Comparison of ENCODE assay signal across 8 cellular contexts in the genomic region with DNA sequence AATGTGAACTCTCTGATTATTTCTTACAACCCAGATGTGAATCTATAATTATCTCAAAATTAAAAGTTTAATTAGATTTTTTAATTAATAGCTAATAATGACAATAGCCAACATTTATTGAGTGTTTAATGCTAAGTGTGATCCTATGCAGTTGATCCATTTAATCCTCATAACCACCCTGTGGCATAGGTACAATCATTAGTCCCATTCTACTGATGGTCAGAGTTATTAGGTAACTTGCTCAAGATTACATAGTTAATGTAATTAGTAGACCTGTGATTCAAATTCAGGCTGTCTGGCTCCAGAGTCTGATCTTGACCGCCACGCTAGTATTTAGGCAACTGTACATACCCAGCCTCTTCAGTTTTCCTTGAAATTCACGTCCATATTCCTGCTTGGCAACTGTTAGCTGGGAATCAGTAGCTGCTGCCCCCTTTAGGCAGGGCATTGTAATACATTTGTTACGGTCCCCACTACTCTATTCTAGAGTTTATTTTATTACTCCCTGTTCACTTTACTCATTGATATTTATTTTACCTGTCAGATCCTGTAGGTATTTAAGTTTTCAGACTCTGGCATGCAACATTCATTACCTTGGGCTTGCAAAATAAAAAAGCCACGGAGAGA. TPM values are rescaled to one million over a fixed set of nuclear protein-coding genes. Genes with fewer than 3 reads are reported as not detected.
DNase-seq lines count a peak whose midpoint lies in the region; ATAC-seq, FAIRE-seq and TF ChIP-seq lines count a peak whose summit lies in the region.

No MANE protein-coding gene starts in this region.

- no peaks in the 10 kb centered on the region for H3K36me3 Mint-ChIP-seq in CD4-positive, alpha-beta T cell (ENCODE audit: low read depth)
- peaks cover 23% of the 10 kb centered on the region for H3K36me3 Mint-ChIP-seq in GM23338 (ENCODE audit: low read depth)

- no peak overlapping the region for H2AFZ ChIP-seq in GM23338

- H3K27me3 Mint-ChIP-seq in CD4-positive, alpha-beta T cell = no peaks in the 10 kb centered on the region
- H3K27me3 Mint-ChIP-seq in GM23338 (ENCODE audit: insufficient read depth, low read depth, poor library complexity) = no peaks in the 10 kb centered on the region

- H3K36me3 ChIP-seq in GM23338 (ENCODE audit: insufficient read depth) (no peaks in the 10 kb centered on the region), kidney (ENCODE audit: control insufficient read depth in 1 of 2, insufficient read depth in 2 of 2, low read length in 2 of 2) (no peaks in the 10 kb centered on the region)

- no peak overlapping the region for H3K27ac ChIP-seq in CD4-positive, alpha-beta T cell (ENCODE audit: low read depth, low read length)
- H3K27ac ChIP-seq in GM23338 (ENCODE audit: low read depth) = no peak overlapping the region
- H3K27ac ChIP-seq in kidney (ENCODE audit: low read depth in 2 of 2, low read length in 2 of 2) = no peak overlapping the region

- H3K27ac Mint-ChIP-seq in CD4-positive, alpha-beta T cell = no peak overlapping the region
- no peak overlapping the region for H3K27ac Mint-ChIP-seq in GM23338

- TF ChIP-seq CTCF in CD4-positive, alpha-beta T cell (IDR thresholded peaks at IDR 0.05) = peak; percentile 57
- TF ChIP-seq CTCF in GM23338 (conservative IDR thresholded peaks at IDR 0.05; ENCODE audit: low read depth in 2 of 2) = peak; percentile 80
- peak; percentile 38 for TF ChIP-seq CTCF in kidney (IDR thresholded peaks at IDR 0.05; ENCODE audit: borderline replicate concordance, extremely low read depth, insufficient read depth)

- H3K9me3 ChIP-seq in CD4-positive, alpha-beta T cell (ENCODE audit: control insufficient read depth, low read length) = no peaks in the 10 kb centered on the region
- no peaks in the 10 kb centered on the region for H3K9me3 ChIP-seq in kidney (ENCODE audit: control insufficient read depth in 1 of 2, low read length in 2 of 2)

- CTCF ChIA-PET in CD4-positive, alpha-beta T cell (lab: Charles Lee) = interaction anchor here (1.2 kb wide), 1 partner anchor 9 kb away, joined by 4 read pairs; no protein-coding TSS in a partner anchor

- no peaks in the 10 kb centered on the region for H3K79me2 ChIP-seq in GM23338 (replicated peaks; ENCODE audit: insufficient read depth)

- H3K4me3 Mint-ChIP-seq in CD4-positive, alpha-beta T cell = no peak overlapping the region
- no peak overlapping the region for H3K4me3 Mint-ChIP-seq in GM23338

- no peak for ATAC-seq in CD4-positive, alpha-beta T cell (ENCODE audit: poor library complexity)
- ATAC-seq in GM23338 = peak; percentile 62
- no peak for ATAC-seq in HG02840 (IDR thresholded peaks at IDR 0.05; ENCODE audit: low FRiP score, unreplicated experiment)
- no peak for ATAC-seq in HG02884 (IDR thresholded peaks at IDR 0.05; ENCODE audit: unreplicated experiment)

- H3K9ac ChIP-seq in kidney (ENCODE audit: low read length in 2 of 2) = no peak overlapping the region

- intact Hi-C loops in CD4-positive, alpha-beta T cell (cut with DNase I, micrococcal nuclease) = no loop called here
- intact Hi-C loops in kidney (cut with DNase I) = no loop called here

- H3K9me2 ChIP-seq in GM23338 (ENCODE audit: insufficient read depth) = no peaks in the 10 kb centered on the region

- H3K4me3 ChIP-seq in GM23338 = no peak overlapping the region
- no peak overlapping the region for H3K4me3 ChIP-seq in kidney (ENCODE audit: low read length in 2 of 2)

- H3K4me1 ChIP-seq in GM23338 (ENCODE audit: insufficient read depth) (no peaks in the 10 kb centered on the region; the same call in 1 of the 2 replicates), kidney (ENCODE audit: control insufficient read depth in 1 of 2, insufficient read depth in 1 of 2, low read depth in 1 of 2, low read length in 2 of 2) (no peaks in the 10 kb centered on the region)

- FAIRE-seq in kidney (lab: Jason Lieb, UNC) (no peak), GM19239 (lab: Jason Lieb, UNC) (no peak)

- no peaks in the 10 kb centered on the region for H4K20me1 ChIP-seq in GM23338 (replicated peaks; ENCODE audit: insufficient read depth)

- no peaks in the 10 kb centered on the region for H3K9me3 Mint-ChIP-seq in CD4-positive, alpha-beta T cell
- H3K9me3 Mint-ChIP-seq in GM23338 = peaks cover 34% of the 10 kb centered on the region

- H3K4me1 Mint-ChIP-seq in CD4-positive, alpha-beta T cell (ENCODE audit: low read depth) = no peaks in the 10 kb centered on the region
- no peaks in the 10 kb centered on the region for H3K4me1 Mint-ChIP-seq in GM23338

- DNase-seq in CD4-positive, alpha-beta T cell = no peak
- DNase-seq in GM23338 (ENCODE audit: low spot score) (peak; percentile 57), SKM-1 (lab: John Stamatoyannopoulos, UW; ENCODE audit: unreplicated experiment) (peak; percentile 25), kidney (no peak), GM19239 (ENCODE audit: insufficient read length, low spot score) (no peak)
- no peak for DNase-seq in stimulated activated naive CD4-positive, alpha-beta T cell treated with Interleukin-2 at 50 U/mL for 16 hours (lab: John Stamatoyannopoulos, UW)

- no peak overlapping the region for H3K4me2 ChIP-seq in GM23338

- POLR2A ChIA-PET in CD4-positive, alpha-beta T cell (lab: Charles Lee) = no interaction called here

- H3F3A ChIP-seq in GM23338 (replicated peaks; ENCODE audit: low read depth) = no peaks in the 10 kb centered on the region

- H3K27me3 ChIP-seq in CD4-positive, alpha-beta T cell (ENCODE audit: control insufficient read depth, insufficient read depth, low read length) = no peaks in the 10 kb centered on the region
- no peaks in the 10 kb centered on the region for H3K27me3 ChIP-seq in GM23338 (ENCODE audit: insufficient read depth)

TF ChIP-seq in GM23338, 12 proteins besides CTCF, POLR2A, EP300 and RAD21:
- TF ChIP-seq CREB1 (CRISPR knock-in tag; IDR thresholded peaks at IDR 0.05; ENCODE audit: low read depth) = no peak
- no peak for TF ChIP-seq ZNF331 (CRISPR knock-in tag; IDR thresholded peaks at IDR 0.05; ENCODE audit: low read depth)
- no peak for TF ChIP-seq EZH2phosphoT487 (IDR thresholded peaks at IDR 0.05; ENCODE audit: unreplicated experiment)
- TF ChIP-seq ZNF114 (CRISPR knock-in tag; IDR thresholded peaks at IDR 0.05) = no peak
- TF ChIP-seq, protein P1, sequence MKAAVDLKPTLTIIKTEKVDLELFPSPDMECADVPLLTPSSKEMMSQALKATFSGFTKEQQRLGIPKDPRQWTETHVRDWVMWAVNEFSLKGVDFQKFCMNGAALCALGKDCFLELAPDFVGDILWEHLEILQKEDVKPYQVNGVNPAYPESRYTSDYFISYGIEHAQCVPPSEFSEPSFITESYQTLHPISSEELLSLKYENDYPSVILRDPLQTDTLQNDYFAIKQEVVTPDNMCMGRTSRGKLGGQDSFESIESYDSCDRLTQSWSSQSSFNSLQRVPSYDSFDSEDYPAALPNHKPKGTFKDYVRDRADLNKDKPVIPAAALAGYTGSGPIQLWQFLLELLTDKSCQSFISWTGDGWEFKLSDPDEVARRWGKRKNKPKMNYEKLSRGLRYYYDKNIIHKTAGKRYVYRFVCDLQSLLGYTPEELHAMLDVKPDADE (IDR thresholded peaks at IDR 0.05) = no peak

RNA-seq across cellular contexts. Expression of a gene that starts 20.6 kb away (rescaled TPM):
- 1 to 10 TPM; 2.8 TPM for total RNA-seq in CD4-positive, alpha-beta T cell
- total RNA-seq in GM23338 (2014; rRNA removed; shearing (Covaris generic)) = 3.0 and 8.3 TPM in 2 replicates
- polyA plus RNA-seq in GM23338 (2016; fragmentation: Nextera tagmentation; extraction: Ambion mirVana) = 1.9 and 2.9 TPM in 2 replicates
- 5.9 TPM for total RNA-seq in kidney
- 1.1 TPM for polyA plus RNA-seq in kidney (ENCODE audit: insufficient read depth, low read depth, low replicate concordance)

RNA-seq across cellular contexts. Expression of a gene that starts 51.1 kb away (rescaled TPM):
- 10 to 100 TPM; 46.3 to 47.0 TPM for total RNA-seq in CD4-positive, alpha-beta T cell
- 27.9 and 33.5 TPM in 2 replicates for total RNA-seq in GM23338 (2014; rRNA removed; shearing (Covaris generic))
- 21.2 and 21.9 TPM in 2 replicates for polyA plus RNA-seq in GM23338 (2016; fragmentation: Nextera tagmentation; extraction: Ambion mirVana)
- total RNA-seq in kidney = 69.1 TPM
- 23.6 TPM for polyA plus RNA-seq in kidney (ENCODE audit: insufficient read depth, low read depth, low replicate concordance)

Comparison
In these comparisons a context has a peak if more than half of its experiments do, and no peak if none do; other contexts are left out.
1. DNase-seq: peak in GM23338 (single experiment) and SKM-1 (single experiment); none in CD4-positive, alpha-beta T cell (0 of 10), kidney (single experiment), GM19239 (single experiment) and stimulated activated naive CD4-positive, alpha-beta T cell treated with Interleukin-2 at 50 U/mL for 16 hours (single experiment).
2. Peak in every context shown above with its lines, with median percentiles within 50 percentile points of each other: CTCF ChIP-seq.